ENCODE assay signal across 20 cellular contexts in genomic region chr12:109737111-109737510, GRCh38. TPM values are rescaled to one million over a fixed set of nuclear protein-coding genes. Genes with fewer than 3 reads are reported as not detected.
A peak's percentile ranks its signal among the peaks of the same experiment; 100 is the strongest.
DNase-seq lines count a peak whose midpoint lies in the region; TF ChIP-seq lines count a peak whose summit lies in the region.
"Had no signal": no experiment of that assay in that cellular context is flagged by ENCODE, and none has a peak within 500 bp of the region (broad histone marks: within the 10 kb centered on the region; RNA-seq: fewer than 3 reads in every experiment).

No MANE protein-coding gene starts in this region.

- H3K27me3 Mint-ChIP-seq in CD4-positive, alpha-beta memory T cell: peaks cover 8 to 28% of the 10 kb centered on the region in 2 donors

- no peak overlapping the region for H3K27ac Mint-ChIP-seq in CD4-positive, alpha-beta memory T cell
- H3K27ac Mint-ChIP-seq: activated CD4-positive, alpha-beta memory T cell treated with anti-CD3 and anti-CD28 coated beads for 36 hours; activated T-cell treated with anti-CD3 and anti-CD28 coated beads, Interleukin-2, amount 50 U/mL, for 72 hours; B cell had no signal

- TF ChIP-seq RAD21 in neural cell (conservative IDR thresholded peaks at IDR 0.05): no peak

- peak; percentile 46 for DNase-seq in NCI-H82 (lab: John Stamatoyannopoulos, UW)
- no peak for DNase-seq in NCI-H82 treated with DMSO at 0.1 percent for 48 hours (lab: John Stamatoyannopoulos, UW; ENCODE audit: unreplicated experiment)
- peak; percentile 90 for DNase-seq in DMS79 (lab: John Stamatoyannopoulos, UW)
- no peak for DNase-seq in CD4-positive, alpha-beta memory T cell
- DNase-seq in GM20000 (ENCODE audit: low spot score): no peak
- no peak for DNase-seq in NCI-H748 treated with DMSO at 0.1 percent for 48 hours (lab: John Stamatoyannopoulos, UW)
- DNase-seq: 8988T; GOT3; NCI-H2029; NCI-H510A; occipital lobe; stimulated activated CD4-positive, alpha-beta T cell treated with anti-CD3 and anti-CD28 coated beads, Interleukin-1b, Interleukin-23, amount 100 ng/mL, for 48 hours; SW 1271; transverse colon had no signal

- H3K9ac ChIP-seq in endocrine pancreas (ENCODE audit: control insufficient read depth, insufficient read depth, low read length) (peak overlapping the region; percentile 30), neural cell (ENCODE audit: low read length) (peak overlapping the region; percentile 64)

- H3K4me1 Mint-ChIP-seq in CD4-positive, alpha-beta memory T cell: no peaks in the 10 kb centered on the region
- H3K4me1 Mint-ChIP-seq: B cell had no signal

- H3F3A ChIP-seq in neural cell (ENCODE audit: insufficient read depth, low read length, poor library complexity, severe bottlenecking): peaks cover 6% of the 10 kb centered on the region

- H3K36me3 Mint-ChIP-seq in CD4-positive, alpha-beta memory T cell: no peaks in the 10 kb centered on the region
- H3K36me3 Mint-ChIP-seq: activated CD4-positive, alpha-beta memory T cell treated with anti-CD3 and anti-CD28 coated beads for 36 hours had no signal

- H3K27me3 ChIP-seq in endocrine pancreas (ENCODE audit: control insufficient read depth, insufficient read depth, low read length) (no peaks in the 10 kb centered on the region), neural cell (ENCODE audit: insufficient read depth, low read depth, low read length) (no peaks in the 10 kb centered on the region)
- H3K27me3 ChIP-seq in CD4-positive, alpha-beta memory T cell (ENCODE audit: insufficient read depth, low read length): peaks cover 10% of the 10 kb centered on the region
- H3K27me3 ChIP-seq: transverse colon had no signal

- intact Hi-C loops in CD4-positive, alpha-beta memory T cell (cut with micrococcal nuclease): no loop called here

- TF ChIP-seq CTCF in neural cell (IDR thresholded peaks at IDR 0.05; ENCODE audit: poor library complexity, severe bottlenecking) (no peak), GM20000 (IDR thresholded peaks at IDR 0.05; ENCODE audit: extremely low read depth, missing control alignments) (no peak)

- H3K79me2 ChIP-seq in neural cell (replicated peaks; ENCODE audit: insufficient read depth, low read length): peaks cover 59% of the 10 kb centered on the region

- CTCF ChIA-PET in CD4-positive, alpha-beta memory T cell (lab: Charles Lee; ENCODE audit: partially characterized antibody): no interaction called here

- no peaks in the 10 kb centered on the region for H3K4me1 ChIP-seq in endocrine pancreas (ENCODE audit: control insufficient read depth, insufficient read depth, low read length)
- no peaks in the 10 kb centered on the region for H3K4me1 ChIP-seq in CD4-positive, alpha-beta memory T cell (ENCODE audit: insufficient read depth, low read length)
- H3K4me1 ChIP-seq: gastroesophageal sphincter, transverse colon had no signal

- no peak overlapping the region for H2AFZ ChIP-seq in neural cell (ENCODE audit: low read depth, low read length)

- peak overlapping the region; percentile 90 for H3K27ac ChIP-seq in neural cell (ENCODE audit: low read length)
- no peak overlapping the region for H3K27ac ChIP-seq in CD4-positive, alpha-beta memory T cell (ENCODE audit: low read depth, low read length)
- H3K27ac ChIP-seq: gastroesophageal sphincter, transverse colon had no signal

- TF ChIP-seq EP300 in neural cell (conservative IDR thresholded peaks at IDR 0.05; ENCODE audit: poor library complexity, severe bottlenecking): no peak

- H3K36me3 ChIP-seq in endocrine pancreas (ENCODE audit: control insufficient read depth, insufficient read depth, low read length): no peaks in the 10 kb centered on the region
- no peaks in the 10 kb centered on the region for H3K36me3 ChIP-seq in neural cell (ENCODE audit: insufficient read depth, low read length)
- no peaks in the 10 kb centered on the region for H3K36me3 ChIP-seq in CD4-positive, alpha-beta memory T cell (ENCODE audit: insufficient read depth, low read length)
- H3K36me3 ChIP-seq: gastroesophageal sphincter, transverse colon had no signal

- POLR2A ChIA-PET in CD4-positive, alpha-beta memory T cell (lab: Charles Lee; ENCODE audit: partially characterized antibody): no interaction called here

- H3K4me3 ChIP-seq in endocrine pancreas (ENCODE audit: control insufficient read depth, insufficient read depth, low read length) (no peak overlapping the region), neural cell (ENCODE audit: low read length) (peak overlapping the region; percentile 54)
- H3K4me3 ChIP-seq in CD4-positive, alpha-beta memory T cell (ENCODE audit: low read length in 2 of 2): no peak overlapping the region
- H3K4me3 ChIP-seq: gastroesophageal sphincter, transverse colon had no signal

- H3K9me3 ChIP-seq in endocrine pancreas (ENCODE audit: control insufficient read depth, low read length) (no peaks in the 10 kb centered on the region), neural cell (ENCODE audit: low read length) (no peaks in the 10 kb centered on the region)
- no peaks in the 10 kb centered on the region for H3K9me3 ChIP-seq in CD4-positive, alpha-beta memory T cell (ENCODE audit: control insufficient read depth in 1 of 2, low read length in 2 of 2)
- H3K9me3 ChIP-seq: gastroesophageal sphincter, transverse colon had no signal

- peak overlapping the region; percentile 65 for H3K4me2 ChIP-seq in neural cell (ENCODE audit: low read length)

- H3K4me3 Mint-ChIP-seq in CD4-positive, alpha-beta memory T cell: no peak overlapping the region
- H3K4me3 Mint-ChIP-seq: activated CD4-positive, alpha-beta memory T cell treated with anti-CD3 and anti-CD28 coated beads for 36 hours; activated T-cell treated with anti-CD3 and anti-CD28 coated beads, Interleukin-2, amount 50 U/mL, for 72 hours; B cell had no signal

- H3K9me3 Mint-ChIP-seq in CD4-positive, alpha-beta memory T cell: peaks cover 0 to 1% (median 0%) of the 10 kb centered on the region in 8 donors
- H3K9me3 Mint-ChIP-seq: activated CD4-positive, alpha-beta memory T cell treated with anti-CD3 and anti-CD28 coated beads for 36 hours; activated T-cell treated with anti-CD3 and anti-CD28 coated beads, Interleukin-2, amount 50 U/mL, for 72 hours had no signal

- no peaks in the 10 kb centered on the region for H3K9me2 ChIP-seq in neural cell (ENCODE audit: insufficient read depth, low read length)

- no peaks in the 10 kb centered on the region for H4K20me1 ChIP-seq in neural cell (ENCODE audit: insufficient read depth)

TF ChIP-seq in neural cell, 6 proteins besides CTCF, POLR2A, EP300 and RAD21:
- TF ChIP-seq SMC3 (conservative IDR thresholded peaks at IDR 0.05; ENCODE audit: poor library complexity) (no peak), MXI1 (conservative IDR thresholded peaks at IDR 0.05; ENCODE audit: poor library complexity, severe bottlenecking) (no peak), EZH2 (IDR thresholded peaks at IDR 0.05; ENCODE audit: borderline replicate concordance, insufficient read depth, low read length, poor library complexity, severe bottlenecking) (no peak), TAF1 (IDR thresholded peaks at IDR 0.05; ENCODE audit: low read depth) (peak; percentile 34)

RNA-seq across cellular contexts. Expression of gene FAM222A, which starts 23.5 kb away (rescaled TPM):
- 6.4 and 8.5 TPM in 2 replicates for polyA plus RNA-seq in neural cell
- 14.9 and 15.6 TPM in 2 replicates for polyA minus RNA-seq in neural cell
- total RNA-seq in CD4-positive, alpha-beta memory T cell: under 1 TPM; 0.55 to 0.69 TPM
- under 1 TPM in 1 of 2 donors, not detected in 1; 0.25 TPM for polyA plus RNA-seq in CD4-positive, alpha-beta memory T cell

Comparison
In these comparisons a context has a peak if more than half of its experiments do, and no peak if none do; other contexts are left out.
1. DNase-seq: peak in NCI-H82 (single experiment) and DMS79 (single experiment); none in NCI-H82 treated with DMSO at 0.1 percent for 48 hours (single experiment), CD4-positive, alpha-beta memory T cell (0 of 5), GM20000 (single experiment) and NCI-H748 treated with DMSO at 0.1 percent for 48 hours (single experiment).